ENCODE assay signal across 13 cellular contexts in the genomic region with DNA sequence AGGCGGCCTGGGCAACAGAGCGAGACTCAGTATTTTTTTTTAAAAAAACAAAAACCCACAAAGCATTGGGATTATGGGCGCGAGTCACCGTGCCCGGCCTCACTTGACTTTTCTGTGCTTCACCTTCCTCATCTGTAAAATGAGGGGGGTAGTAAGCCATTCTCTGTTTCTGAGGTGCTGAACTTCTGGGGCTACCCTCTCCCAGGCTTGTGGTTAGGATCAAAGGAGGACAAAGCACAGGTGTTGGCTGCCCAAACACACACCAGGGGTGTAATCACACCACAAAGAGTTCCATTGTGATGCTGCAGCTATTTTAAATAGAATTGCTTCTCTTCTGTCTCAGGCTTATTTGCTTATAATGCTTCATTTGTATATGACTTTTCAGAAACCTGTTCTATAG. TPM values are rescaled to one million over a fixed set of nuclear protein-coding genes. Genes with fewer than 3 reads are reported as not detected.
DNase-seq lines count a peak whose midpoint lies in the region; ATAC-seq and TF ChIP-seq lines count a peak whose summit lies in the region.
"Had no signal": no experiment of that assay in that cellular context is flagged by ENCODE, and none has a peak within 500 bp of the region (broad histone marks: within the 10 kb centered on the region; RNA-seq: fewer than 3 reads in every experiment).

No MANE protein-coding gene starts in this region.

- H3K9me3 Mint-ChIP-seq in memory B cell (no peaks in the 10 kb centered on the region), natural killer cell (no peaks in the 10 kb centered on the region)
- H3K9me3 Mint-ChIP-seq: activated CD4-positive, alpha-beta memory T cell treated with anti-CD3 and anti-CD28 coated beads, Interleukin-2, amount 10 ng/mL, durations not matched to agents 7 days and 5 days; activated naive CD8-positive, alpha-beta T cell treated with anti-CD3 and anti-CD28 coated beads for 36 hours; nephron progenitor cell had no signal

- ATAC-seq in GM19023 (IDR thresholded peaks at IDR 0.05; ENCODE audit: unreplicated experiment) (peak; percentile 40), GM21529 (IDR thresholded peaks at IDR 0.05; ENCODE audit: unreplicated experiment) (peak; percentile 68), HG03196 (IDR thresholded peaks at IDR 0.05; ENCODE audit: unreplicated experiment) (peak; percentile 39), memory B cell (ENCODE audit: low read depth) (peak; percentile 35), natural killer cell (no peak)

- DNase-seq in memory B cell (ENCODE audit: low spot score in 2 of 2), result no peak
- no peak for DNase-seq in natural killer cell
- no peak for DNase-seq in stimulated activated CD4-positive, alpha-beta T cell treated with anti-CD3 and anti-CD28 coated beads, Interleukin-4, amount 100 ng/mL, for 1 hour
- DNase-seq in NCI-H524 (lab: John Stamatoyannopoulos, UW), result no peak
- DNase-seq: activated CD4-positive, alpha-beta memory T cell treated with anti-CD3 and anti-CD28 coated beads, Interleukin-2, amount 10 ng/mL, durations not matched to agents 7 days and 5 days; activated naive CD8-positive, alpha-beta T cell treated with anti-CD3 and anti-CD28 coated beads for 36 hours; Calu3; kidney; NCI-H510A; nephron progenitor cell had no signal

- no peak for TF ChIP-seq CTCF in natural killer cell (IDR thresholded peaks at IDR 0.05)

- peaks cover 19% of the 10 kb centered on the region for H3K4me1 Mint-ChIP-seq in memory B cell
- H3K4me1 Mint-ChIP-seq in natural killer cell, result peaks cover 11 to 14% of the 10 kb centered on the region in 2 donors

- H3K36me3 Mint-ChIP-seq in memory B cell (peaks cover 3% of the 10 kb centered on the region), natural killer cell (no peaks in the 10 kb centered on the region)
- H3K36me3 Mint-ChIP-seq: activated naive CD8-positive, alpha-beta T cell treated with anti-CD3 and anti-CD28 coated beads for 36 hours had no signal

- H3K27me3 Mint-ChIP-seq in memory B cell, result peaks cover 2% of the 10 kb centered on the region
- peaks cover 13 to 17% of the 10 kb centered on the region in 2 donors for H3K27me3 Mint-ChIP-seq in natural killer cell (ENCODE audit: low read depth in 2 of 2)
- H3K27me3 Mint-ChIP-seq: activated CD4-positive, alpha-beta memory T cell treated with anti-CD3 and anti-CD28 coated beads, Interleukin-2, amount 10 ng/mL, durations not matched to agents 7 days and 5 days had no signal

- H3K27ac Mint-ChIP-seq in memory B cell, result no peak overlapping the region
- no peak overlapping the region for H3K27ac Mint-ChIP-seq in natural killer cell
- H3K27ac Mint-ChIP-seq: activated CD4-positive, alpha-beta memory T cell treated with anti-CD3 and anti-CD28 coated beads, Interleukin-2, amount 10 ng/mL, durations not matched to agents 7 days and 5 days; nephron progenitor cell had no signal

- H3K4me3 Mint-ChIP-seq in memory B cell (no peak overlapping the region), natural killer cell (no peak overlapping the region)
- H3K4me3 Mint-ChIP-seq: activated CD4-positive, alpha-beta memory T cell treated with anti-CD3 and anti-CD28 coated beads, Interleukin-2, amount 10 ng/mL, durations not matched to agents 7 days and 5 days; activated naive CD8-positive, alpha-beta T cell treated with anti-CD3 and anti-CD28 coated beads for 36 hours; nephron progenitor cell had no signal

- intact Hi-C loops in natural killer cell (cut with micrococcal nuclease), result loop anchor here (5.0 to 10.0 kb wide), 2 partner anchors 558 to 665 kb away; no protein-coding TSS in a partner anchor

RNA-seq across cellular contexts. Expression of gene INHBB, which starts 35.8 kb away (rescaled TPM):
- under 1 TPM in 2 of 3 donors, not detected in 1; 0.07 to 0.10 TPM for total RNA-seq in natural killer cell
- total RNA-seq: activated CD4-positive, alpha-beta memory T cell treated with anti-CD3 and anti-CD28 coated beads, Interleukin-2, amount 10 ng/mL, durations not matched to agents 7 days and 5 days; activated naive CD8-positive, alpha-beta T cell treated with anti-CD3 and anti-CD28 coated beads for 36 hours; Calu3 had no signal

RNA-seq across cellular contexts. Expression of gene RALB, which starts 57.5 kb away (rescaled TPM):
- 10 to 100 TPM; 21.0 to 25.9 (median 25.4) TPM for total RNA-seq in natural killer cell

Comparison
In these comparisons a context has a peak if more than half of its experiments do, and no peak if none do; other contexts are left out.
1. ATAC-seq: peak in GM19023 (single experiment), GM21529 (single experiment), HG03196 (single experiment) and memory B cell (single experiment); none in natural killer cell (0 of 3).